ENCODE assay signal across 12 cellular contexts in the genomic region with DNA sequence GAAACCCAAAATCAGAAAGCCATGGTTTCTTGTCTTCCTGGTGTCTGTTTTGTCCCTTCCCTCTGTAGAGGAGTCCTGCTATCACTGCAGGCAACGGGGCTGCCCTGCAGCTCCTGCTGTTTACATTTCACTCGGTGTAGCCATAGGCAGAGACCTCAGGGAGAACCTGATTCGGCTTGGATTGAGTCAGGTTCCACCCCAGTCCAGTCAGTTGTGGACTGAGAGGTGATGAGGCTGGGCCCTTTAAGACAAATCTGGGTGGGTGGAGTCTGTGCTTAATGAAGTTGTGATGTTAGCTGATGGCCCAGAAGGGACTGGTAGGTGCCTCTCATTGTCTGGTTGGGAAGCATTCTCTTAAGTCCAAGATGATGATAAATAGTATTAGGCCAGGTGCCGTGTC. TPM values are rescaled to one million over a fixed set of nuclear protein-coding genes. Genes with fewer than 3 reads are reported as not detected.
DNase-seq lines count a peak whose midpoint lies in the region; ATAC-seq and TF ChIP-seq lines count a peak whose summit lies in the region.
"Had no signal": no experiment of that assay in that cellular context is flagged by ENCODE, and none has a peak within 500 bp of the region (broad histone marks: within the 10 kb centered on the region; RNA-seq: fewer than 3 reads in every experiment).

No MANE protein-coding gene starts in this region.

- no peaks in the 10 kb centered on the region for H3K9me3 ChIP-seq in left ventricle myocardium inferior (replicated peaks)
- H3K9me3 ChIP-seq in vagina, result no peaks in the 10 kb centered on the region

- DNase-seq in left ventricle myocardium inferior, result no peak
- no peak for DNase-seq in left cardiac atrium
- DNase-seq in effector memory CD8-positive, alpha-beta T cell, result no peak
- peak; percentile 65 for DNase-seq in mesenteric fat pad (ENCODE audit: low spot score)
- no peak for DNase-seq in vagina (ENCODE audit: extremely low spot score in 2 of 2)
- no peak for DNase-seq in DMS79 (lab: John Stamatoyannopoulos, UW)
- no peak for DNase-seq in glutamatergic neuron
- DNase-seq: amygdala; naive thymus-derived CD4-positive, alpha-beta T cell; NCI-H1694 had no signal

- H3K27ac Mint-ChIP-seq in effector memory CD8-positive, alpha-beta T cell, result peak overlapping the region; percentile 41 to 77
- no peak overlapping the region for H3K27ac Mint-ChIP-seq in glutamatergic neuron (ENCODE audit: unreplicated experiment)
- H3K27ac Mint-ChIP-seq: T-helper 1 cell treated with Interleukin-12 subunit alpha and Interleukin-12 subunit beta and Interleukin-4 antibody, amounts not matched to agents 30 μg/mL and 1 μg/mL, for 36 hours had no signal

- H3K4me1 ChIP-seq in left ventricle myocardium inferior (peaks cover 78% of the 10 kb centered on the region), vagina (peaks cover 51% of the 10 kb centered on the region)

- peaks cover 4 to 16% of the 10 kb centered on the region in 2 donors for H3K4me1 Mint-ChIP-seq in effector memory CD8-positive, alpha-beta T cell (ENCODE audit: low read depth in 2 of 2)
- no peaks in the 10 kb centered on the region for H3K4me1 Mint-ChIP-seq in glutamatergic neuron (ENCODE audit: low read depth, unreplicated experiment)

- ATAC-seq in left cardiac atrium, result no peak
- no peak for ATAC-seq in effector memory CD8-positive, alpha-beta T cell (replicated peaks)
- no peak for ATAC-seq in GM21367 (IDR thresholded peaks at IDR 0.05; ENCODE audit: unreplicated experiment)
- ATAC-seq: naive thymus-derived CD4-positive, alpha-beta T cell had no signal

- H3K27ac ChIP-seq in left ventricle myocardium inferior (replicated peaks) (peak overlapping the region; percentile 41), vagina (peak overlapping the region; percentile 46)

- TF ChIP-seq POLR2A in vagina (IDR thresholded peaks at IDR 0.05), result no peak

- TF ChIP-seq CTCF in left ventricle myocardium inferior (IDR thresholded peaks at IDR 0.05; ENCODE audit: borderline replicate concordance), result no peak
- TF ChIP-seq CTCF in vagina (IDR thresholded peaks at IDR 0.05), result no peak
- no peak for TF ChIP-seq CTCF in glutamatergic neuron (IDR thresholded peaks at IDR 0.05; ENCODE audit: partially characterized antibody, unreplicated experiment)

- H3K36me3 ChIP-seq in left ventricle myocardium inferior (no peaks in the 10 kb centered on the region), vagina (no peaks in the 10 kb centered on the region)

- no peaks in the 10 kb centered on the region for H3K27me3 Mint-ChIP-seq in effector memory CD8-positive, alpha-beta T cell
- H3K27me3 Mint-ChIP-seq in glutamatergic neuron (ENCODE audit: unreplicated experiment), result no peaks in the 10 kb centered on the region
- H3K27me3 Mint-ChIP-seq: naive thymus-derived CD4-positive, alpha-beta T cell had no signal

- intact Hi-C loops in left ventricle myocardium inferior (cut with micrococcal nuclease) (no loop called here), left cardiac atrium (cut with DNase I) (no loop called here), vagina (cut with DNase I) (no loop called here)

- peaks cover 4% of the 10 kb centered on the region for H3K36me3 Mint-ChIP-seq in effector memory CD8-positive, alpha-beta T cell (ENCODE audit: insufficient read depth)
- no peaks in the 10 kb centered on the region for H3K36me3 Mint-ChIP-seq in glutamatergic neuron (ENCODE audit: unreplicated experiment)

- H3K4me3 ChIP-seq in left ventricle myocardium inferior (no peak overlapping the region), vagina (no peak overlapping the region)

- no peaks in the 10 kb centered on the region for H3K27me3 ChIP-seq in left ventricle myocardium inferior (ENCODE audit: low read depth)
- no peaks in the 10 kb centered on the region for H3K27me3 ChIP-seq in vagina

- H3K9me3 Mint-ChIP-seq in effector memory CD8-positive, alpha-beta T cell, result no peaks in the 10 kb centered on the region
- no peaks in the 10 kb centered on the region for H3K9me3 Mint-ChIP-seq in glutamatergic neuron (ENCODE audit: unreplicated experiment)
- H3K9me3 Mint-ChIP-seq: naive thymus-derived CD4-positive, alpha-beta T cell; T-helper 1 cell treated with Interleukin-12 subunit alpha and Interleukin-12 subunit beta and Interleukin-4 antibody, amounts not matched to agents 30 μg/mL and 1 μg/mL, for 36 hours had no signal

- H3K4me3 Mint-ChIP-seq in effector memory CD8-positive, alpha-beta T cell, result no peak overlapping the region
- H3K4me3 Mint-ChIP-seq in glutamatergic neuron (ENCODE audit: unreplicated experiment), result no peak overlapping the region
- H3K4me3 Mint-ChIP-seq: T-helper 1 cell treated with Interleukin-12 subunit alpha and Interleukin-12 subunit beta and Interleukin-4 antibody, amounts not matched to agents 30 μg/mL and 1 μg/mL, for 36 hours had no signal

RNA-seq across cellular contexts. Expression of gene FLNB, which starts 35.7 kb away (rescaled TPM):
- total RNA-seq in left ventricle myocardium inferior (34.8 TPM), left cardiac atrium (10 to 100 TPM; 28.0 to 94.4 TPM), mesenteric fat pad (96.3 TPM), vagina (147 TPM), glutamatergic neuron (ENCODE audit: unreplicated experiment) (75.4 TPM)
